Comparison of ENCODE assay signal across 1 cellular context in genomic region chr1:108199231-108199657, GRCh38.
TF ChIP-seq lines count a peak whose summit lies in the region.

No MANE protein-coding gene starts in this region.

TF ChIP-seq in HepG2, 621 proteins besides CTCF, POLR2A, EP300 and RAD21:
- TF ChIP-seq MATR3 (CRISPR knock-in tag; IDR thresholded peaks at IDR 0.05) (no peak), ARNTL (CRISPR knock-in tag; IDR thresholded peaks at IDR 0.05) (no peak), ATF5 (CRISPR knock-in tag; IDR thresholded peaks at IDR 0.05; ENCODE audit: low read depth) (no peak), ZNF496 (CRISPR knock-in tag; IDR thresholded peaks at IDR 0.05; ENCODE audit: insufficient replicate concordance) (no peak), ZUFSP (CRISPR knock-in tag; IDR thresholded peaks at IDR 0.05; ENCODE audit: borderline replicate concordance) (no peak), AHDC1 (CRISPR knock-in tag; IDR thresholded peaks at IDR 0.05; ENCODE audit: borderline replicate concordance) (no peak), HOXA3 (CRISPR knock-in tag; IDR thresholded peaks at IDR 0.05) (no peak), FOXA3 (CRISPR knock-in tag; IDR thresholded peaks at IDR 0.05) (0 out of 2 replicates have a peak, but pooled peaks have one; percentile 6), NPAS2 (CRISPR knock-in tag; IDR thresholded peaks at IDR 0.05; ENCODE audit: borderline replicate concordance) (no peak), SOX13 (IDR thresholded peaks at IDR 0.05) (no peak), SOX13 (CRISPR knock-in tag; conservative IDR thresholded peaks at IDR 0.05 in 1 of 2, IDR thresholded peaks at IDR 0.05 in 1 of 2) (peak in 1 of 2 experiments; percentile 49; a peak in 2 of 4 replicates), FOSL2 (CRISPR knock-in tag; IDR thresholded peaks at IDR 0.05) (peak; percentile 45), NFE2L1 (CRISPR knock-in tag; IDR thresholded peaks at IDR 0.05; ENCODE audit: borderline replicate concordance) (no peak), HNRNPL (IDR thresholded peaks at IDR 0.05; ENCODE audit: low read depth, low read length) (no peak), THYN1 (CRISPR knock-in tag; IDR thresholded peaks at IDR 0.05; ENCODE audit: borderline replicate concordance, low read depth) (no peak), ZNF253 (CRISPR knock-in tag; IDR thresholded peaks at IDR 0.05; ENCODE audit: borderline replicate concordance) (no peak), NCOA1 (CRISPR knock-in tag; IDR thresholded peaks at IDR 0.05) (no peak), ZNF513 (CRISPR knock-in tag; conservative IDR thresholded peaks at IDR 0.05) (no peak), USF2 (IDR thresholded peaks at IDR 0.05; ENCODE audit: low read depth, low read length) (no peak), USF2 (CRISPR knock-in tag; IDR thresholded peaks at IDR 0.05; ENCODE audit: borderline replicate concordance) (no peak), KDM2A (CRISPR knock-in tag; IDR thresholded peaks at IDR 0.05; ENCODE audit: borderline replicate concordance, low read depth) (no peak), RARA (CRISPR knock-in tag; IDR thresholded peaks at IDR 0.05) (0 out of 2 replicates have a peak, but pooled peaks have one; percentile 26), NFKB2 (CRISPR knock-in tag; IDR thresholded peaks at IDR 0.05; ENCODE audit: borderline replicate concordance) (no peak), SP4 (CRISPR knock-in tag; IDR thresholded peaks at IDR 0.05) (no peak), SAP130 (CRISPR knock-in tag; IDR thresholded peaks at IDR 0.05; ENCODE audit: low read depth) (0 out of 2 replicates have a peak, but pooled peaks have one; percentile 5), MED13 (CRISPR knock-in tag; IDR thresholded peaks at IDR 0.05) (no peak), ZNF790 (CRISPR knock-in tag; IDR thresholded peaks at IDR 0.05; ENCODE audit: borderline replicate concordance) (no peak), ZNF12 (CRISPR knock-in tag; IDR thresholded peaks at IDR 0.05) (peak; percentile 94), ZBTB4 (CRISPR knock-in tag; IDR thresholded peaks at IDR 0.05; ENCODE audit: borderline replicate concordance) (no peak), ZNF101 (CRISPR knock-in tag; IDR thresholded peaks at IDR 0.05; ENCODE audit: borderline replicate concordance, low read depth) (no peak), MED8 (CRISPR knock-in tag; IDR thresholded peaks at IDR 0.05; ENCODE audit: insufficient replicate concordance) (no peak), ZNF616 (CRISPR knock-in tag; IDR thresholded peaks at IDR 0.05; ENCODE audit: low read depth) (no peak), ELF3 (CRISPR knock-in tag; IDR thresholded peaks at IDR 0.05) (no peak)
